8 cellular contexts compared by ENCODE assay signal in genomic region chr6:138107078-138107751, GRCh38. TPM values are rescaled to one million over a fixed set of nuclear protein-coding genes. Genes with fewer than 3 reads are reported as not detected.
DNase-seq lines count a peak whose midpoint lies in the region; ATAC-seq and TF ChIP-seq lines count a peak whose summit lies in the region.

Gene PERP (minus strand): TSS chr6:138107419. CDS start chr6:138107340, 79 bp downstream.

- POLR2A ChIA-PET in HEK293T (lab: Yijun Ruan, JAX), result interaction anchor here (1.6 to 2.4 kb wide), 3 partner anchors 20 to 102 kb away, joined by 4 to 14 read pairs (median 8); no protein-coding TSS in a partner anchor

- no peak for TF ChIP-seq CTCF in GM06990 (IDR thresholded peaks at IDR 0.05; ENCODE audit: insufficient read depth, low read length, poor library complexity, severe bottlenecking)

- H3K36me3 ChIP-seq in GM06990 (ENCODE audit: control insufficient read depth, insufficient read depth, low read length), result no peaks in the 10 kb centered on the region

- H3K27me3 ChIP-seq in GM06990 (replicated peaks; ENCODE audit: control insufficient read depth, insufficient read depth, low read length), result no peaks in the 10 kb centered on the region; the same call in 1 of the 2 replicates

- H3K4me3 ChIP-seq in GM06990 (replicated peaks; ENCODE audit: low read depth, low read length), result peak within 1 kb of the TSS; percentile 66

- ATAC-seq in GM21381 (IDR thresholded peaks at IDR 0.05; ENCODE audit: unreplicated experiment), result no peak

- in situ Hi-C loops in endometrial microvascular endothelial cells (cut with HindIII; ENCODE audit: inconsistent ontology term, low pct_unique_long_range_greater_than_20kb, low sequenced_read_pairs), result no loop called here

- CTCF ChIA-PET in HEK293T (lab: Yijun Ruan, JAX), result interaction anchor here (0.6 to 3.2 kb wide), 7 partner anchors 82 to 1210 kb away, joined by 3 to 27 read pairs (median 21); no protein-coding TSS in a partner anchor

- peak; percentile 46 for DNase-seq in GM06990 (ENCODE audit: extremely low read depth, insufficient read length)
- DNase-seq in HEK293T (ENCODE audit: extremely low spot score), result peak; percentile 67
- DNase-seq in NCI-H2171 treated with DMSO at 0.1 percent for 48 hours (lab: John Stamatoyannopoulos, UW), result peak; percentile 80
- DNase-seq in activated CD8-positive, alpha-beta memory T cell treated with anti-CD3 and anti-CD28 coated beads, Interleukin-2, amount 50 U/mL, for 1 hour (ENCODE audit: extremely low read depth), result peak; percentile 30
- peak; percentile 24 for DNase-seq in midbrain (lab: John Stamatoyannopoulos, UW)
- DNase-seq in stimulated activated CD8-positive, alpha-beta memory T cell treated with anti-CD3 and anti-CD28 coated beads, Interleukin-15, amount 100 ng/mL, for 48 hours (ENCODE audit: low read depth in 2 of 2), result peak; percentile 52 to 61

TF ChIP-seq in HEK293T, 16 proteins besides CTCF, POLR2A, EP300 and RAD21:
- TF ChIP-seq ZNF384 (IDR thresholded peaks at IDR 0.05) (no peak), CTBP1 (IDR thresholded peaks at IDR 0.05; ENCODE audit: borderline replicate concordance) (no peak), NFRKB (IDR thresholded peaks at IDR 0.05) (no peak), L3MBTL2 (conservative IDR thresholded peaks at IDR 0.05) (peak; percentile 73), FOXM1 (IDR thresholded peaks at IDR 0.05; ENCODE audit: borderline replicate concordance) (no peak), ARNT (IDR thresholded peaks at IDR 0.05) (no peak), FOXA1 (IDR thresholded peaks at IDR 0.05) (no peak), SUZ12 (IDR thresholded peaks at IDR 0.05) (no peak)

RNA-seq across cellular contexts. Expression of gene PERP, which starts in this region (rescaled TPM):
- 49.9 TPM for total RNA-seq in endometrial microvascular endothelial cells (ENCODE audit: inconsistent ontology term)

Comparison
In these comparisons a context has a peak if more than half of its experiments do, and no peak if none do; other contexts are left out.
1. DNase-seq: peak in every context shown above with its lines; median percentile 80 in NCI-H2171 treated with DMSO at 0.1 percent for 48 hours; 67 in HEK293T; 56 in stimulated activated CD8-positive, alpha-beta memory T cell treated with anti-CD3 and anti-CD28 coated beads, Interleukin-15, amount 100 ng/mL, for 48 hours; 46 in GM06990; 30 in activated CD8-positive, alpha-beta memory T cell treated with anti-CD3 and anti-CD28 coated beads, Interleukin-2, amount 50 U/mL, for 1 hour; 24 in midbrain.